20 cellular contexts compared by ENCODE assay signal in the genomic region with DNA sequence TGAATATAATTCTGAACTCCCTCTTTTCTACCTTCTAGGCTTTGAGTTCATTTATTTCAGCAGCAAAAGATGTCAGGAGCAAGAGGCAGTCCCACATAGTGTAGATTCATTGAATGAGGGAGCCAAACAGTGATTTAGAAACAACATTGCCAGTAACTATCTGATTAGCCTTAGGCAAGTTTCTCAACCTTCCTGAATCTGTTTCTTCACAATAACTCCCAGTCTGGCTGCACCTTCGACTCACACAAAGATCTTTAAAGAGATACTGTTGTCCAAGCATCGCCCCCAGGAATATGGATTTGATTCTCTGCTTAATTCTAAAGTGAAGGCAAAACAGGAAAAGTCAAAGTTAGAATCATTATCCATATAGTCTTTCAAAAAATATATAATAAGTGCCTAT.
"Had no signal": no experiment of that assay in that cellular context is flagged by ENCODE, and none has a peak within 500 bp of the region (broad histone marks: within the 10 kb centered on the region; RNA-seq: fewer than 3 reads in every experiment).

No MANE protein-coding gene starts in this region.

- H3K9me3 ChIP-seq: colonic mucosa, prostate gland, testis, tibial nerve had no signal

- H3K79me2 ChIP-seq: parathyroid adenoma had no signal

- H3K27me3 ChIP-seq: colonic mucosa, foreskin keratinocyte, testis, tibial nerve had no signal

- H2AFZ ChIP-seq: parathyroid adenoma had no signal

- H3K36me3 Mint-ChIP-seq: immature natural killer cell; natural killer cell treated with Interleukin-12 subunit alpha and Interleukin-12 subunit beta and Interleukin-15 and Interleukin-18, amount 100 ng/mL, for 72 hours; stimulated activated naive B cell treated with anti-CD40 and anti-IgM and Interleukin-4, amounts not matched to agents 10 μg/mL and 1 μg/mL and 100 μg/mL, for 72 hours had no signal

- H3K4me1 Mint-ChIP-seq: immature natural killer cell; stimulated activated naive B cell treated with anti-CD40 and anti-IgM and Interleukin-4, amounts not matched to agents 10 μg/mL and 1 μg/mL and 100 μg/mL, for 72 hours; stimulated activated naive CD8-positive, alpha-beta T cell treated with anti-CD3 and anti-CD28 coated beads, Interleukin-15, amount 100 ng/mL, for 72 hours had no signal

- H3K9ac ChIP-seq: parathyroid adenoma had no signal

- ATAC-seq: foreskin keratinocyte; left cardiac atrium; left ventricle myocardium superior; natural killer cell treated with Interleukin-12 subunit alpha and Interleukin-12 subunit beta and Interleukin-15 and Interleukin-18, amount 100 ng/mL, for 72 hours; sciatic nerve; stimulated activated naive B cell treated with anti-CD40 and anti-IgM and Interleukin-4, amounts not matched to agents 10 μg/mL and 1 μg/mL and 100 μg/mL, for 72 hours; stimulated activated naive CD8-positive, alpha-beta T cell treated with anti-CD3 and anti-CD28 coated beads, Interleukin-15, amount 100 ng/mL, for 72 hours had no signal

- DNase-seq: colonic mucosa; dermis blood vessel endothelial cell; erythroblast; immature natural killer cell; kidney; left cardiac atrium; left ventricle myocardium superior; occipital lobe; retina; stimulated activated CD4-positive, alpha-beta T cell treated with anti-CD3 and anti-CD28 coated beads, Interleukin-2, amount 100 ng/mL, for 24 hours; stimulated activated CD4-positive, alpha-beta T cell treated with anti-CD3 and anti-CD28 coated beads, Interleukin-4, amount 100 ng/mL, for 4 hours; stimulated activated naive B cell treated with anti-CD40 and anti-IgM and Interleukin-4, amounts not matched to agents 10 μg/mL and 1 μg/mL and 100 μg/mL, for 72 hours; stimulated activated naive CD8-positive, alpha-beta T cell treated with anti-CD3 and anti-CD28 coated beads, Interleukin-15, amount 100 ng/mL, for 72 hours; testis had no signal

- H3K27ac ChIP-seq: colonic mucosa, foreskin keratinocyte, parathyroid adenoma, prostate gland, testis, tibial nerve had no signal

- H3K9me3 Mint-ChIP-seq: natural killer cell treated with Interleukin-12 subunit alpha and Interleukin-12 subunit beta and Interleukin-15 and Interleukin-18, amount 100 ng/mL, for 72 hours; stimulated activated naive B cell treated with anti-CD40 and anti-IgM and Interleukin-4, amounts not matched to agents 10 μg/mL and 1 μg/mL and 100 μg/mL, for 72 hours; stimulated activated naive CD8-positive, alpha-beta T cell treated with anti-CD3 and anti-CD28 coated beads, Interleukin-15, amount 100 ng/mL, for 72 hours had no signal

- H3K4me3 ChIP-seq: colonic mucosa, prostate gland, testis, tibial nerve had no signal

- H3K4me1 ChIP-seq: colonic mucosa, foreskin keratinocyte, parathyroid adenoma, prostate gland, testis, tibial nerve had no signal

- FAIRE-seq: kidney had no signal

- H3K36me3 ChIP-seq: colonic mucosa, prostate gland, tibial nerve had no signal

- H3K4me3 Mint-ChIP-seq: immature natural killer cell; natural killer cell treated with Interleukin-12 subunit alpha and Interleukin-12 subunit beta and Interleukin-15 and Interleukin-18, amount 100 ng/mL, for 72 hours; stimulated activated naive B cell treated with anti-CD40 and anti-IgM and Interleukin-4, amounts not matched to agents 10 μg/mL and 1 μg/mL and 100 μg/mL, for 72 hours; stimulated activated naive CD8-positive, alpha-beta T cell treated with anti-CD3 and anti-CD28 coated beads, Interleukin-15, amount 100 ng/mL, for 72 hours had no signal

- H3K27ac Mint-ChIP-seq: immature natural killer cell; natural killer cell treated with Interleukin-12 subunit alpha and Interleukin-12 subunit beta and Interleukin-15 and Interleukin-18, amount 100 ng/mL, for 72 hours; stimulated activated naive B cell treated with anti-CD40 and anti-IgM and Interleukin-4, amounts not matched to agents 10 μg/mL and 1 μg/mL and 100 μg/mL, for 72 hours; stimulated activated naive CD8-positive, alpha-beta T cell treated with anti-CD3 and anti-CD28 coated beads, Interleukin-15, amount 100 ng/mL, for 72 hours had no signal

- H3K27me3 Mint-ChIP-seq: natural killer cell treated with Interleukin-12 subunit alpha and Interleukin-12 subunit beta and Interleukin-15 and Interleukin-18, amount 100 ng/mL, for 72 hours; stimulated activated naive B cell treated with anti-CD40 and anti-IgM and Interleukin-4, amounts not matched to agents 10 μg/mL and 1 μg/mL and 100 μg/mL, for 72 hours; stimulated activated naive CD8-positive, alpha-beta T cell treated with anti-CD3 and anti-CD28 coated beads, Interleukin-15, amount 100 ng/mL, for 72 hours had no signal
